ENCODE assay signal across 1 cellular context in the genomic region with DNA sequence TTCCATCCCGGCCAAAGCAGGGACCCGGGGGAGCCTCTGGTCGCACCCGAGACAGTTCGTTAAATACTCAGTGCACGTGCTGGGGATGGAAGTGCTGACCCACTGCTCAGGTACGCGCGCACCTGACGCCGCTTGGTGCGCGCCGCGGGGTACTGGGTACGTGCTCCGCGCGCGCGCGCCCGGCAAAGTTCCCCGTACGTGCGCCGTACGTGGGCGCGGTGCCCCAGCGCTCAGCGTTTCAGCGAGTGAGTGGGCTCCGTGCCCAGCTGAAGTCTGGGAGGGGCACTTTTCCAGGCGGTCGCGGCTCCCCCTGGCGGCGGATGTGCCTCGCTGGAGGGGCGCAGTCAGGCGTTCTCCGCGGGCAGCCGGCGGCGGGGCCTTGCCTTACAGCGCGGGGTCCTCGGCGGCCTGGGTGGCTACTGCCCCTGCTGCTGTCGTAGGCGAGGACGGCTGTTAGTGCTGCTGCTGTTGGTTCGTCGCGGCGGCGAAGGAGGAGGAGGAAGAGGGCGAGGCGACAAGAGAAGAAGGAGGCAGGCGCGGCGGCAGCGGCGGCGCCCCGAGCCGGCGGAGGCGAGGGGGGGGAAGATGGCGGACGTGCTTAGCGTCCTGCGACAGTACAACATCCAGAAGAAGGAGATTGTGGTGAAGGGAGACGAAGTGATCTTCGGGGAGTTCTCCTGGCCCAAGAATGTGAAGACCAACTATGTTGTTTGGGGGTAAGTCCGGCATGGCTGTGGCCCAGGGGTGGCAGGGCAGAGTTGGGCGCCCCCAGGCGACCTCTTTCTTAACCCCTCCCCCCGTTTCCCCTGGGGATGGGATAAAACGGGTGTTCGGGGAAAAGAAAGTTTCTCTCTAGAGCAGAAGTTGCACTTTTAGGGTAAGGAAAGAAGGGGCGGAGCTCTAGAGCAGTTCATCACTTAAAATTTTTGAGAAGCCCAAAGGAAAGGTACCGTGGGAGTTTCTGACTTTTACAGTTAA.
A peak's percentile ranks its signal among the peaks of the same experiment; 100 is the strongest.
TF ChIP-seq lines count a peak whose summit lies in the region.

A gene (plus strand): TSS at position 416 of the 978 bp plus-strand sequence. CDS start 170 bp downstream, at position 586.

TF ChIP-seq in HepG2, 621 proteins besides CTCF, POLR2A, EP300 and RAD21 (continued from another document and continues in another):
- TF ChIP-seq, protein P1, sequence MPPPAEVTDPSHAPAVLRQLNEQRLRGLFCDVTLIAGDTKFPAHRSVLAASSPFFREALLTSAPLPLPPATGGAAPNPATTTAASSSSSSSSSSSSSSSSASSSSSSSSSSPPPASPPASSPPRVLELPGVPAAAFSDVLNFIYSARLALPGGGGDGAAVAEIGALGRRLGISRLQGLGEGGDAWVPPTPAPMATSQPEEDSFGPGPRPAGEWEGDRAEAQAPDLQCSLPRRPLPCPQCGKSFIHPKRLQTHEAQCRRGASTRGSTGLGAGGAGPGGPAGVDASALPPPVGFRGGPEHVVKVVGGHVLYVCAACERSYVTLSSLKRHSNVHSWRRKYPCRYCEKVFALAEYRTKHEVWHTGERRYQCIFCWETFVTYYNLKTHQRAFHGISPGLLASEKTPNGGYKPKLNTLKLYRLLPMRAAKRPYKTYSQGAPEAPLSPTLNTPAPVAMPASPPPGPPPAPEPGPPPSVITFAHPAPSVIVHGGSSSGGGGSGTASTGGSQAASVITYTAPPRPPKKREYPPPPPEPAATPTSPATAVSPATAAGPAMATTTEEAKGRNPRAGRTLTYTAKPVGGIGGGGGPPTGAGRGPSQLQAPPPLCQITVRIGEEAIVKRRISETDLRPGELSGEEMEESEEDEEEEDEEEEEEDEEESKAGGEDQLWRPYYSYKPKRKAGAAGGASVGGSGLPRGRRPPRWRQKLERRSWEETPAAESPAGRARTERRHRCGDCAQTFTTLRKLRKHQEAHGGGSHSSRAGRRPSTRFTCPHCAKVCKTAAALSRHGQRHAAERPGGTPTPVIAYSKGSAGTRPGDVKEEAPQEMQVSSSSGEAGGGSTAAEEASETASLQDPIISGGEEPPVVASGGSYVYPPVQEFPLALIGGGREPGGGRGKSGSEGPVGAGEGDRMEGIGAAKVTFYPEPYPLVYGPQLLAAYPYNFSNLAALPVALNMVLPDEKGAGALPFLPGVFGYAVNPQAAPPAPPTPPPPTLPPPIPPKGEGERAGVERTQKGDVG (CRISPR knock-in tag; IDR thresholded peaks at IDR 0.05; ENCODE audit: borderline replicate concordance), result peak; percentile 83
- TF ChIP-seq, protein P2, sequence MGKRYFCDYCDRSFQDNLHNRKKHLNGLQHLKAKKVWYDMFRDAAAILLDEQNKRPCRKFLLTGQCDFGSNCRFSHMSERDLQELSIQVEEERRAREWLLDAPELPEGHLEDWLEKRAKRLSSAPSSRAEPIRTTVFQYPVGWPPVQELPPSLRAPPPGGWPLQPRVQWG (CRISPR knock-in tag; IDR thresholded peaks at IDR 0.05; ENCODE audit: borderline replicate concordance, low read depth), result no peak
- TF ChIP-seq ZNF263 (CRISPR knock-in tag; IDR thresholded peaks at IDR 0.05) (peak; percentile 60), MYC (CRISPR knock-in tag; IDR thresholded peaks at IDR 0.05; ENCODE audit: borderline replicate concordance) (peak; percentile 89; the same call in 1 of the 2 replicates), YY1 (IDR thresholded peaks at IDR 0.05; ENCODE audit: insufficient read depth, insufficient replicate concordance, low read depth, low read length) (peak; percentile 89), GABPB1 (CRISPR knock-in tag; IDR thresholded peaks at IDR 0.05) (peak; percentile 91), HOXA9 (CRISPR knock-in tag; IDR thresholded peaks at IDR 0.05; ENCODE audit: borderline replicate concordance) (no peak; the same call in none of the 2 replicates), JARID2 (CRISPR knock-in tag; IDR thresholded peaks at IDR 0.05; ENCODE audit: insufficient replicate concordance) (peak; percentile 93), ZNF570 (CRISPR knock-in tag; IDR thresholded peaks at IDR 0.05; ENCODE audit: borderline replicate concordance) (0 out of 2 replicates have a peak, but pooled peaks have one; percentile 42), ZNF556 (CRISPR knock-in tag; IDR thresholded peaks at IDR 0.05; ENCODE audit: borderline replicate concordance) (peak; percentile 69; the same call in 1 of the 2 replicates), NFE2L2 (IDR thresholded peaks at IDR 0.05; ENCODE audit: low read length) (no peak), PAWR (CRISPR knock-in tag; IDR thresholded peaks at IDR 0.05; ENCODE audit: borderline replicate concordance) (no peak; the same call in 1 of the 2 replicates), ZNF124 (CRISPR knock-in tag; IDR thresholded peaks at IDR 0.05) (no peak), TCF7L2 (IDR thresholded peaks at IDR 0.05; ENCODE audit: low read depth, low read length) (no peak), JUND (CRISPR knock-in tag; IDR thresholded peaks at IDR 0.05) (no peak), ZSCAN21 (CRISPR knock-in tag; IDR thresholded peaks at IDR 0.05; ENCODE audit: borderline replicate concordance) (peak; percentile 92; the same call in 1 of the 2 replicates), ZBTB20 (CRISPR knock-in tag; IDR thresholded peaks at IDR 0.05; ENCODE audit: borderline replicate concordance, low read depth) (peak; percentile 87), ZNF256 (CRISPR knock-in tag; conservative IDR thresholded peaks at IDR 0.05) (no peak), GPN1 (CRISPR knock-in tag; IDR thresholded peaks at IDR 0.05; ENCODE audit: borderline replicate concordance) (no peak), JUN (CRISPR knock-in tag; IDR thresholded peaks at IDR 0.05) (peak; percentile 54), SOX13 (IDR thresholded peaks at IDR 0.05) (no peak), SOX13 (CRISPR knock-in tag; conservative IDR thresholded peaks at IDR 0.05 in 1 of 2, IDR thresholded peaks at IDR 0.05 in 1 of 2) (peak in 1 of 2 experiments; percentile 75; a peak in 2 of 4 replicates), ZNF44 (CRISPR knock-in tag; IDR thresholded peaks at IDR 0.05) (no peak), ZNF577 (CRISPR knock-in tag; IDR thresholded peaks at IDR 0.05; ENCODE audit: borderline replicate concordance, low read depth) (no peak), ZNF101 (CRISPR knock-in tag; IDR thresholded peaks at IDR 0.05; ENCODE audit: borderline replicate concordance, low read depth) (0 out of 2 replicates have a peak, but pooled peaks have one; percentile 82), NR2C2 (CRISPR knock-in tag; IDR thresholded peaks at IDR 0.05; ENCODE audit: borderline replicate concordance) (peak; percentile 76; the same call in 1 of the 2 replicates), ZFP62 (CRISPR knock-in tag; IDR thresholded peaks at IDR 0.05) (no peak), PTBP1 (IDR thresholded peaks at IDR 0.05; ENCODE audit: low read depth, low read length, poor library complexity, severe bottlenecking) (no peak), SMARCC2 (IDR thresholded peaks at IDR 0.05) (no peak), SRSF4 (IDR thresholded peaks at IDR 0.05; ENCODE audit: low read depth, low read length, poor library complexity, severe bottlenecking) (no peak)
- TF ChIP-seq, protein P3, sequence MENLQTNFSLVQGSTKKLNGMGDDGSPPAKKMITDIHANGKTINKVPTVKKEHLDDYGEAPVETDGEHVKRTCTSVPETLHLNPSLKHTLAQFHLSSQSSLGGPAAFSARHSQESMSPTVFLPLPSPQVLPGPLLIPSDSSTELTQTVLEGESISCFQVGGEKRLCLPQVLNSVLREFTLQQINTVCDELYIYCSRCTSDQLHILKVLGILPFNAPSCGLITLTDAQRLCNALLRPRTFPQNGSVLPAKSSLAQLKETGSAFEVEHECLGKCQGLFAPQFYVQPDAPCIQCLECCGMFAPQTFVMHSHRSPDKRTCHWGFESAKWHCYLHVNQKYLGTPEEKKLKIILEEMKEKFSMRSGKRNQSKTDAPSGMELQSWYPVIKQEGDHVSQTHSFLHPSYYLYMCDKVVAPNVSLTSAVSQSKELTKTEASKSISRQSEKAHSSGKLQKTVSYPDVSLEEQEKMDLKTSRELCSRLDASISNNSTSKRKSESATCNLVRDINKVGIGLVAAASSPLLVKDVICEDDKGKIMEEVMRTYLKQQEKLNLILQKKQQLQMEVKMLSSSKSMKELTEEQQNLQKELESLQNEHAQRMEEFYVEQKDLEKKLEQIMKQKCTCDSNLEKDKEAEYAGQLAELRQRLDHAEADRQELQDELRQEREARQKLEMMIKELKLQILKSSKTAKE (CRISPR knock-in tag; IDR thresholded peaks at IDR 0.05; ENCODE audit: borderline replicate concordance), result peak; percentile 60
- TF ChIP-seq, protein P4, sequence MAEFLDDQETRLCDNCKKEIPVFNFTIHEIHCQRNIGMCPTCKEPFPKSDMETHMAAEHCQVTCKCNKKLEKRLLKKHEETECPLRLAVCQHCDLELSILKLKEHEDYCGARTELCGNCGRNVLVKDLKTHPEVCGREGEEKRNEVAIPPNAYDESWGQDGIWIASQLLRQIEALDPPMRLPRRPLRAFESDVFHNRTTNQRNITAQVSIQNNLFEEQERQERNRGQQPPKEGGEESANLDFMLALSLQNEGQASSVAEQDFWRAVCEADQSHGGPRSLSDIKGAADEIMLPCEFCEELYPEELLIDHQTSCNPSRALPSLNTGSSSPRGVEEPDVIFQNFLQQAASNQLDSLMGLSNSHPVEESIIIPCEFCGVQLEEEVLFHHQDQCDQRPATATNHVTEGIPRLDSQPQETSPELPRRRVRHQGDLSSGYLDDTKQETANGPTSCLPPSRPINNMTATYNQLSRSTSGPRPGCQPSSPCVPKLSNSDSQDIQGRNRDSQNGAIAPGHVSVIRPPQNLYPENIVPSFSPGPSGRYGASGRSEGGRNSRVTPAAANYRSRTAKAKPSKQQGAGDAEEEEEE (CRISPR knock-in tag; IDR thresholded peaks at IDR 0.05; ENCODE audit: borderline replicate concordance), result no peak
- TF ChIP-seq, protein P5, sequence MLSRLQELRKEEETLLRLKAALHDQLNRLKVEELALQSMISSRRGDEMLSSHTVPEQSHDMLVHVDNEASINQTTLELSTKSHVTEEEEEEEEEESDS (CRISPR knock-in tag; IDR thresholded peaks at IDR 0.05; ENCODE audit: borderline replicate concordance), result no peak; the same call in 1 of the 2 replicates
- TF ChIP-seq, protein P6, sequence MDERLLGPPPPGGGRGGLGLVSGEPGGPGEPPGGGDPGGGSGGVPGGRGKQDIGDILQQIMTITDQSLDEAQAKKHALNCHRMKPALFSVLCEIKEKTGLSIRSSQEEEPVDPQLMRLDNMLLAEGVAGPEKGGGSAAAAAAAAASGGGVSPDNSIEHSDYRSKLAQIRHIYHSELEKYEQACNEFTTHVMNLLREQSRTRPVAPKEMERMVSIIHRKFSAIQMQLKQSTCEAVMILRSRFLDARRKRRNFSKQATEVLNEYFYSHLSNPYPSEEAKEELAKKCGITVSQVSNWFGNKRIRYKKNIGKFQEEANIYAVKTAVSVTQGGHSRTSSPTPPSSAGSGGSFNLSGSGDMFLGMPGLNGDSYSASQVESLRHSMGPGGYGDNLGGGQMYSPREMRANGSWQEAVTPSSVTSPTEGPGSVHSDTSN (CRISPR knock-in tag; IDR thresholded peaks at IDR 0.05), result no peak; the same call in 1 of the 2 replicates
- TF ChIP-seq, protein P7, sequence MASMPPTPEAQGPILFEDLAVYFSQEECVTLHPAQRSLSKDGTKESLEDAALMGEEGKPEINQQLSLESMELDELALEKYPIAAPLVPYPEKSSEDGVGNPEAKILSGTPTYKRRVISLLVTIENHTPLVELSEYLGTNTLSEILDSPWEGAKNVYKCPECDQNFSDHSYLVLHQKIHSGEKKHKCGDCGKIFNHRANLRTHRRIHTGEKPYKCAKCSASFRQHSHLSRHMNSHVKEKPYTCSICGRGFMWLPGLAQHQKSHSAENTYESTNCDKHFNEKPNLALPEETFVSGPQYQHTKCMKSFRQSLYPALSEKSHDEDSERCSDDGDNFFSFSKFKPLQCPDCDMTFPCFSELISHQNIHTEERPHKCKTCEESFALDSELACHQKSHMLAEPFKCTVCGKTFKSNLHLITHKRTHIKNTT (CRISPR knock-in tag; IDR thresholded peaks at IDR 0.05), result no peak
- TF ChIP-seq, protein P8, sequence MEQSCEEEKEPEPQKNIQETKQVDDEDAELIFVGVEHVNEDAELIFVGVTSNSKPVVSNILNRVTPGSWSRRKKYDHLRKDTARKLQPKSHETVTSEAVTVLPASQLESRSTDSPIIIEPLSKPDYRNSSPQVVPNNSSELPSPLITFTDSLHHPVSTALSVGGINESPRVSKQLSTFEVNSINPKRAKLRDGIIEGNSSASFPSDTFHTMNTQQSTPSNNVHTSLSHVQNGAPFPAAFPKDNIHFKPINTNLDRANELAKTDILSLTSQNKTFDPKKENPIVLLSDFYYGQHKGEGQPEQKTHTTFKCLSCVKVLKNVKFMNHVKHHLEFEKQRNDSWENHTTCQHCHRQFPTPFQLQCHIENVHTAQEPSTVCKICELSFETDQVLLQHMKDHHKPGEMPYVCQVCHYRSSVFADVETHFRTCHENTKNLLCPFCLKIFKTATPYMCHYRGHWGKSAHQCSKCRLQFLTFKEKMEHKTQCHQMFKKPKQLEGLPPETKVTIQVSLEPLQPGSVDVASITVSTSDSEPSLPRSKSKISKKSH (CRISPR knock-in tag; IDR thresholded peaks at IDR 0.05; ENCODE audit: borderline replicate concordance), result peak; percentile 99
- TF ChIP-seq, protein P9, sequence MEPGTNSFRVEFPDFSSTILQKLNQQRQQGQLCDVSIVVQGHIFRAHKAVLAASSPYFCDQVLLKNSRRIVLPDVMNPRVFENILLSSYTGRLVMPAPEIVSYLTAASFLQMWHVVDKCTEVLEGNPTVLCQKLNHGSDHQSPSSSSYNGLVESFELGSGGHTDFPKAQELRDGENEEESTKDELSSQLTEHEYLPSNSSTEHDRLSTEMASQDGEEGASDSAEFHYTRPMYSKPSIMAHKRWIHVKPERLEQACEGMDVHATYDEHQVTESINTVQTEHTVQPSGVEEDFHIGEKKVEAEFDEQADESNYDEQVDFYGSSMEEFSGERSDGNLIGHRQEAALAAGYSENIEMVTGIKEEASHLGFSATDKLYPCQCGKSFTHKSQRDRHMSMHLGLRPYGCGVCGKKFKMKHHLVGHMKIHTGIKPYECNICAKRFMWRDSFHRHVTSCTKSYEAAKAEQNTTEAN (CRISPR knock-in tag; conservative IDR thresholded peaks at IDR 0.05), result peak; percentile 77; the same call in 1 of the 2 replicates
- TF ChIP-seq, protein P10, sequence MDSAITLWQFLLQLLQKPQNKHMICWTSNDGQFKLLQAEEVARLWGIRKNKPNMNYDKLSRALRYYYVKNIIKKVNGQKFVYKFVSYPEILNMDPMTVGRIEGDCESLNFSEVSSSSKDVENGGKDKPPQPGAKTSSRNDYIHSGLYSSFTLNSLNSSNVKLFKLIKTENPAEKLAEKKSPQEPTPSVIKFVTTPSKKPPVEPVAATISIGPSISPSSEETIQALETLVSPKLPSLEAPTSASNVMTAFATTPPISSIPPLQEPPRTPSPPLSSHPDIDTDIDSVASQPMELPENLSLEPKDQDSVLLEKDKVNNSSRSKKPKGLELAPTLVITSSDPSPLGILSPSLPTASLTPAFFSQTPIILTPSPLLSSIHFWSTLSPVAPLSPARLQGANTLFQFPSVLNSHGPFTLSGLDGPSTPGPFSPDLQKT (CRISPR knock-in tag; IDR thresholded peaks at IDR 0.05; ENCODE audit: borderline replicate concordance), result no peak
- TF ChIP-seq, protein P11, sequence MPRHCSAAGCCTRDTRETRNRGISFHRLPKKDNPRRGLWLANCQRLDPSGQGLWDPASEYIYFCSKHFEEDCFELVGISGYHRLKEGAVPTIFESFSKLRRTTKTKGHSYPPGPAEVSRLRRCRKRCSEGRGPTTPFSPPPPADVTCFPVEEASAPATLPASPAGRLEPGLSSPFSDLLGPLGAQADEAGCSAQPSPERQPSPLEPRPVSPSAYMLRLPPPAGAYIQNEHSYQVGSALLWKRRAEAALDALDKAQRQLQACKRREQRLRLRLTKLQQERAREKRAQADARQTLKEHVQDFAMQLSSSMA (CRISPR knock-in tag; IDR thresholded peaks at IDR 0.05), result peak; percentile 65; the same call in 1 of the 2 replicates
